8 cellular contexts compared by ENCODE assay signal in the genomic region with DNA sequence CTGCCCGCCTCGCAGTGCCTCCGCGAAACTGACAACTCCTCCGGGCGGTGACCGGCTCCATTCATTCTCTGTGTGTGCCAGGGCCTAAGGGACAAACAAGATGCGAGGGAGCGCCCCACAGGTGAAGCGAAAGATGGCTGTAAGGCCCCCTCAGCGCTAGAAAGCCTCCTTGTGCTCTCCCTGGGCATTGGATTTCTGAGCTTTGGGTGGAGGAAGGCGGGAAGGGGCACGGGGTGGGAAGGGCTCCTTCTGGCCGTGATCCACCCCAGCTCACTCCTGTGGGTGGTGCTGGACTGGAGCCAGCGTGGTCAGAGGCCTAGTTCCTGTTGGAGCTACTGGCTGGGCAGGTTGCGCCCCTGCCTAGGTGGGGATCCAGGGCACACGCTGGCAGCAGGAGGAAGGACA. TPM values are rescaled to one million over a fixed set of nuclear protein-coding genes. Genes with fewer than 3 reads are reported as not detected.
DNase-seq lines count a peak whose midpoint lies in the region; ATAC-seq and TF ChIP-seq lines count a peak whose summit lies in the region.

No MANE protein-coding gene starts in this region.

- no peak for ATAC-seq in gastrocnemius medialis
- ATAC-seq in HG03521 (IDR thresholded peaks at IDR 0.05; ENCODE audit: unreplicated experiment) = no peak

- H3K4me3 ChIP-seq in SJCRH30 (peak overlapping the region; percentile 46), fibroblast of the aortic adventitia (ENCODE audit: low read depth, low read length) (peak overlapping the region; percentile 75), gastrocnemius medialis (peak overlapping the region; percentile 33 to 57 (median 53))

- H3K36me3 ChIP-seq in SJCRH30 = no peaks in the 10 kb centered on the region
- no peaks in the 10 kb centered on the region for H3K36me3 ChIP-seq in gastrocnemius medialis

- TF ChIP-seq POLR2A in gastrocnemius medialis (IDR thresholded peaks at IDR 0.05) = no peak

- no peak for TF ChIP-seq CTCF in fibroblast of the aortic adventitia (IDR thresholded peaks at IDR 0.05; ENCODE audit: insufficient read depth, low read length)
- TF ChIP-seq CTCF in gastrocnemius medialis (IDR thresholded peaks at IDR 0.05 in 4 of 5, conservative IDR thresholded peaks at IDR 0.05 in 1 of 5) = no peak

- H3K9me3 ChIP-seq in SJCRH30 (replicated peaks) (no peaks in the 10 kb centered on the region), gastrocnemius medialis (no peaks in the 10 kb centered on the region)

- in situ Hi-C loops in gastrocnemius medialis (cut with MboI; ENCODE audit: low sequenced_read_pairs in 4 of 4) = no loop called here

- intact Hi-C loops in gastrocnemius medialis (cut with DNase I; ENCODE audit: low total_unique reads) = no loop called here

- H3K4me1 ChIP-seq in SJCRH30 = peaks cover 16% of the 10 kb centered on the region
- H3K4me1 ChIP-seq in gastrocnemius medialis = peaks cover 6 to 7% of the 10 kb centered on the region in 2 donors

- DNase-seq in NCI-H2227 (lab: John Stamatoyannopoulos, UW; ENCODE audit: unreplicated experiment) (peak; percentile 41), NCI-H2227 treated with DMSO at 0.1 percent for 48 hours (lab: John Stamatoyannopoulos, UW) (no peak), SJCRH30 (peak; percentile 29 to 37), fibroblast of the aortic adventitia (ENCODE audit: low read depth) (no peak), gastrocnemius medialis (no peak), hippocampal formation (lab: John Stamatoyannopoulos, UW) (no peak), GOT3 (lab: John Stamatoyannopoulos, UW) (no peak)

- H3K27ac ChIP-seq in SJCRH30 (no peak overlapping the region), gastrocnemius medialis (no peak overlapping the region)

- H3K27me3 ChIP-seq in SJCRH30 = peaks cover 7% of the 10 kb centered on the region
- H3K27me3 ChIP-seq in gastrocnemius medialis = peaks cover 16 to 23% (median 21%) of the 10 kb centered on the region in 3 donors

RNA-seq across cellular contexts. Expression of a gene that starts 0.9 kb away (rescaled TPM):
- total RNA-seq in SJCRH30 (2014; rRNA removed; shearing (Covaris generic)) = 2.2 and 2.7 TPM in 2 replicates
- total RNA-seq in fibroblast of the aortic adventitia (ENCODE audit: low replicate concordance) (24.9 and 138 TPM in 2 replicates), gastrocnemius medialis (1 to 10 TPM in 2 of 4 donors, under 1 TPM in 2; 0.55 to 1.6 (median 1.1) TPM)

RNA-seq across cellular contexts. Expression of a gene that starts 12.1 kb away (rescaled TPM):
- 29.2 and 32.0 TPM in 2 replicates for total RNA-seq in SJCRH30 (2014; rRNA removed; shearing (Covaris generic))
- total RNA-seq in fibroblast of the aortic adventitia (ENCODE audit: low replicate concordance) (12.7 and 13.8 TPM in 2 replicates), gastrocnemius medialis (1 to 10 TPM; 3.9 to 7.0 (median 4.4) TPM)

Comparison
In these comparisons a context has a peak if more than half of its experiments do, and no peak if none do; other contexts are left out.
1. DNase-seq: peak in NCI-H2227 (single experiment) and SJCRH30 (2 of 2); none in NCI-H2227 treated with DMSO at 0.1 percent for 48 hours (single experiment), fibroblast of the aortic adventitia (single experiment), gastrocnemius medialis (0 of 2), hippocampal formation (0 of 2) and GOT3 (single experiment).
2. Peak in every context shown above with its lines, with median percentiles within 50 percentile points of each other: H3K4me3 ChIP-seq.